In the genomic region with DNA sequence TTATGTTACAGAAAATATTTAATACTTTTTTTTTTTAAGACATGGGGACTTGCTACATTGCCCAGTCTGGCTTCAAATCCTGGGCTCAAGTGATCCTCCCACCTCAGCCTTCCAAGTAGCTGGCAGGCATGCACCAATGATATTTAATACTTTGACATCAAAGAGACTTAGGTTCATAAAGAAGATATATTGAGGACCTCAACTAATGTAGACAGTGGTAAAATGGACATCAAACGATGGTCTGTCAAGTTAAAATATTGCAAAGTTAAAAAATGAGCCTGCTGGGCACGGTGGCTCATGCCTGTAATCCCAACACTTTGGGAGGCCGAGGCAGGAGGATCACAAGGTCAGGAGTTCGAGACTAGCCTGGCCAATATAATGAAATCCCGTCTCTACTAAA, we compare ENCODE assay signal across 35 cellular contexts.
"Had no signal": no experiment of that assay in that cellular context is flagged by ENCODE, and none has a peak within 500 bp of the region (broad histone marks: within the 10 kb centered on the region; RNA-seq: fewer than 3 reads in every experiment).

No MANE protein-coding gene starts in this region.

- H3K9me3 ChIP-seq: MG63 had no signal

- H3K27me3 ChIP-seq: MG63 had no signal

- H3K4me3 ChIP-seq: MG63 had no signal

- DNase-seq: Kasumi-1, MG63, MM.1S, MV-4-11, NCI-H1048, NCI-H1092, NCI-H1092 treated with DMSO at 0.1 percent for 48 hours, NCI-H1105, NCI-H1105 treated with DMSO at 0.1 percent for 48 hours, NCI-H1417, NCI-H1417 treated with DMSO at 0.1 percent for 48 hours, NCI-H1436, NCI-H1436 treated with DMSO at 0.1 percent for 48 hours, NCI-H146, NCI-H1694, NCI-H1694 treated with DMSO at 0.1 percent for 48 hours, NCI-H187, NCI-H187 treated with DMSO at 0.1 percent for 48 hours, NCI-H1930, NCI-H2029, NCI-H2029 treated with DMSO at 0.1 percent for 48 hours, NCI-H2081, NCI-H2081 treated with DMSO at 0.1 percent for 48 hours, NCI-H2107, NCI-H2171, NCI-H2171 treated with DMSO at 0.1 percent for 48 hours, NCI-H2227 treated with DMSO at 0.1 percent for 48 hours, NCI-H226, NCI-H345, NCI-H446, NCI-H446 treated with DMSO at 0.1 percent for 48 hours, NCI-H510A, NCI-H510A treated with DMSO at 0.1 percent for 48 hours, NCI-H524, NCI-H524 treated with DMSO at 0.1 percent for 48 hours had no signal
